In genomic region chr5:172603425-172603824, GRCh38 we compare ENCODE assay signal across 12 cellular contexts. TPM values are rescaled to one million over a fixed set of nuclear protein-coding genes. Genes with fewer than 3 reads are reported as not detected.
DNase-seq lines count a peak whose midpoint lies in the region; ATAC-seq and TF ChIP-seq lines count a peak whose summit lies in the region.
"Had no signal": no experiment of that assay in that cellular context is flagged by ENCODE, and none has a peak within 500 bp of the region (broad histone marks: within the 10 kb centered on the region; RNA-seq: fewer than 3 reads in every experiment).

No MANE protein-coding gene starts in this region.

- no peaks in the 10 kb centered on the region for H3K36me3 ChIP-seq in endodermal cell (ENCODE audit: control insufficient read depth, insufficient read depth, low read length)
- H3K36me3 ChIP-seq in spleen, result no peaks in the 10 kb centered on the region

- peak overlapping the region; percentile 68 for H3K27ac ChIP-seq in endodermal cell (ENCODE audit: low read depth, low read length)
- H3K27ac ChIP-seq in spleen, result peak overlapping the region in 1 of 8 donors; percentile 0

- H3K4me3 Mint-ChIP-seq in HFFc6 (peak overlapping the region; percentile 65), endodermal cell (no peak overlapping the region), progenitor cell of endocrine pancreas (ENCODE audit: low read depth) (no peak overlapping the region)
- no peak overlapping the region for H3K4me3 Mint-ChIP-seq in stimulated activated naive B cell treated with anti-CD40 and anti-IgM and Interleukin-4, amounts not matched to agents 10 μg/mL and 1 μg/mL and 100 μg/mL, for 72 hours
- no peak overlapping the region for H3K4me3 Mint-ChIP-seq in naive thymus-derived CD8-positive, alpha-beta T cell
- H3K4me3 Mint-ChIP-seq: CD8-positive, alpha-beta T cell had no signal

- POLR2A ChIA-PET in naive thymus-derived CD8-positive, alpha-beta T cell (lab: Charles Lee), result no interaction called here

- intact Hi-C loops in spleen (cut with DNase I; ENCODE audit: low total_unique reads), result no loop called here

- DNase-seq in HFFc6 (no peak), endodermal cell (no peak), medulla oblongata (ENCODE audit: extremely low spot score) (peak; percentile 55), spleen (peak; percentile 37), progenitor cell of endocrine pancreas (ENCODE audit: low spot score, unreplicated experiment) (no peak), cerebellum (ENCODE audit: low spot score) (no peak)
- no peak for DNase-seq in stimulated activated naive B cell treated with anti-CD40 and anti-IgM and Interleukin-4, amounts not matched to agents 10 μg/mL and 1 μg/mL and 100 μg/mL, for 72 hours
- DNase-seq in naive thymus-derived CD8-positive, alpha-beta T cell, result no peak
- DNase-seq: activated CD4-positive, CD25-positive, alpha-beta regulatory T cell treated with anti-CD3 and anti-CD28 coated beads, Interleukin-2, amount 50 U/mL, for 72 hours; CD8-positive, alpha-beta T cell; stimulated activated CD4-positive, alpha-beta T cell treated with anti-CD3 and anti-CD28 coated beads, Interleukin-15, amount 100 ng/mL, for 24 hours had no signal

- peaks cover 7% of the 10 kb centered on the region for H3K4me1 Mint-ChIP-seq in HFFc6 (ENCODE audit: low read depth)
- peaks cover 9% of the 10 kb centered on the region for H3K4me1 Mint-ChIP-seq in endodermal cell
- no peaks in the 10 kb centered on the region for H3K4me1 Mint-ChIP-seq in stimulated activated naive B cell treated with anti-CD40 and anti-IgM and Interleukin-4, amounts not matched to agents 10 μg/mL and 1 μg/mL and 100 μg/mL, for 72 hours
- peaks cover 0 to 1% (median 0%) of the 10 kb centered on the region in 4 donors for H3K4me1 Mint-ChIP-seq in naive thymus-derived CD8-positive, alpha-beta T cell
- H3K4me1 Mint-ChIP-seq in progenitor cell of endocrine pancreas (ENCODE audit: low read depth), result peaks cover 17% of the 10 kb centered on the region

- H3K27me3 Mint-ChIP-seq in HFFc6 (ENCODE audit: insufficient read depth), result peaks cover 34% of the 10 kb centered on the region
- peaks cover 6% of the 10 kb centered on the region for H3K27me3 Mint-ChIP-seq in endodermal cell (ENCODE audit: insufficient read depth)
- H3K27me3 Mint-ChIP-seq in stimulated activated naive B cell treated with anti-CD40 and anti-IgM and Interleukin-4, amounts not matched to agents 10 μg/mL and 1 μg/mL and 100 μg/mL, for 72 hours, result peaks cover 18 to 25% of the 10 kb centered on the region in 2 donors
- H3K27me3 Mint-ChIP-seq in naive thymus-derived CD8-positive, alpha-beta T cell, result peaks cover 8 to 32% (median 18%) of the 10 kb centered on the region in 5 donors
- peaks cover 26% of the 10 kb centered on the region for H3K27me3 Mint-ChIP-seq in progenitor cell of endocrine pancreas

- H3K36me3 Mint-ChIP-seq in HFFc6 (ENCODE audit: low read depth) (no peaks in the 10 kb centered on the region), endodermal cell (ENCODE audit: low read depth) (no peaks in the 10 kb centered on the region), progenitor cell of endocrine pancreas (ENCODE audit: insufficient read depth) (no peaks in the 10 kb centered on the region)
- no peaks in the 10 kb centered on the region for H3K36me3 Mint-ChIP-seq in stimulated activated naive B cell treated with anti-CD40 and anti-IgM and Interleukin-4, amounts not matched to agents 10 μg/mL and 1 μg/mL and 100 μg/mL, for 72 hours
- H3K36me3 Mint-ChIP-seq in naive thymus-derived CD8-positive, alpha-beta T cell, result no peaks in the 10 kb centered on the region
- H3K36me3 Mint-ChIP-seq: CD8-positive, alpha-beta T cell had no signal

- H3K27me3 ChIP-seq in endodermal cell (ENCODE audit: control insufficient read depth, insufficient read depth, low read length, poor library complexity, severe bottlenecking) (no peaks in the 10 kb centered on the region), spleen (replicated peaks in 1 of 7) (peaks cover 0 to 11% (median 0%) of the 10 kb centered on the region in 7 donors)

- H3K9ac ChIP-seq in endodermal cell (ENCODE audit: extremely low read depth, low read length, poor library complexity, severe bottlenecking), result no peak overlapping the region

- no peak for TF ChIP-seq CTCF in HFFc6 (IDR thresholded peaks at IDR 0.05)
- no peak for TF ChIP-seq CTCF in endodermal cell (conservative IDR thresholded peaks at IDR 0.05)
- TF ChIP-seq CTCF in spleen (IDR thresholded peaks at IDR 0.05 in 8 of 11, conservative IDR thresholded peaks at IDR 0.05 in 3 of 11), result no peak
- TF ChIP-seq CTCF in progenitor cell of endocrine pancreas (IDR thresholded peaks at IDR 0.05; ENCODE audit: unreplicated experiment), result no peak

- H3K4me1 ChIP-seq in endodermal cell (ENCODE audit: control insufficient read depth, insufficient read depth, low read length) (no peaks in the 10 kb centered on the region), spleen (no peaks in the 10 kb centered on the region)

- H3K9me3 Mint-ChIP-seq in HFFc6, result peaks cover 5% of the 10 kb centered on the region
- no peaks in the 10 kb centered on the region for H3K9me3 Mint-ChIP-seq in endodermal cell
- H3K9me3 Mint-ChIP-seq in stimulated activated naive B cell treated with anti-CD40 and anti-IgM and Interleukin-4, amounts not matched to agents 10 μg/mL and 1 μg/mL and 100 μg/mL, for 72 hours, result peaks cover 0 to 12% of the 10 kb centered on the region in 2 donors
- peaks cover 0 to 4% (median 0%) of the 10 kb centered on the region in 9 donors for H3K9me3 Mint-ChIP-seq in naive thymus-derived CD8-positive, alpha-beta T cell
- no peaks in the 10 kb centered on the region for H3K9me3 Mint-ChIP-seq in progenitor cell of endocrine pancreas (ENCODE audit: low read depth)
- H3K9me3 Mint-ChIP-seq: activated T-helper 2 cell treated with anti-CD3 and anti-CD28 coated beads, Interferon-gamma antibody, Interleukin-2, Interleukin-4, amounts not matched to agents 10 μg/mL and 5 μg/mL and 100 μg/mL, durations not matched to agents 14 hours and 24 hours and 36 hours; CD8-positive, alpha-beta T cell had no signal

- 49 to 77% methylated on average over 9 to 15 of the region's 15 CpGs for WGBS in endodermal cell (ENCODE audit: insufficient coverage in 1 of 2, insufficient read length in 1 of 2), 2 experiments
- WGBS in spleen, 5 donors, result 64 to 78% (median 75%) methylated on average over 15 of the region's 15 CpGs

- H3K27ac Mint-ChIP-seq in HFFc6 (peak overlapping the region; percentile 34), endodermal cell (no peak overlapping the region), progenitor cell of endocrine pancreas (no peak overlapping the region)
- H3K27ac Mint-ChIP-seq in stimulated activated naive B cell treated with anti-CD40 and anti-IgM and Interleukin-4, amounts not matched to agents 10 μg/mL and 1 μg/mL and 100 μg/mL, for 72 hours, result no peak overlapping the region
- H3K27ac Mint-ChIP-seq in naive thymus-derived CD8-positive, alpha-beta T cell, result peak overlapping the region in 1 of 10 donors; percentile 3
- H3K27ac Mint-ChIP-seq: activated T-helper 2 cell treated with anti-CD3 and anti-CD28 coated beads, Interferon-gamma antibody, Interleukin-2, Interleukin-4, amounts not matched to agents 10 μg/mL and 5 μg/mL and 100 μg/mL, durations not matched to agents 14 hours and 24 hours and 36 hours; CD8-positive, alpha-beta T cell had no signal

- no peak for TF ChIP-seq POLR2A in spleen (IDR thresholded peaks at IDR 0.05)

- ATAC-seq in stimulated activated naive B cell treated with anti-CD40 and anti-IgM and Interleukin-4, amounts not matched to agents 10 μg/mL and 1 μg/mL and 100 μg/mL, for 72 hours (replicated peaks), result no peak
- ATAC-seq in naive thymus-derived CD8-positive, alpha-beta T cell, result no peak
- ATAC-seq: CD8-positive, alpha-beta T cell had no signal

- H3K9me3 ChIP-seq in endodermal cell (ENCODE audit: control insufficient read depth, low read length) (no peaks in the 10 kb centered on the region), spleen (peaks cover 0 to 11% (median 4%) of the 10 kb centered on the region in 8 donors)

- no peak overlapping the region for H3K4me3 ChIP-seq in endodermal cell (ENCODE audit: low read length)
- H3K4me3 ChIP-seq in spleen, result no peak overlapping the region

RNA-seq across cellular contexts. Expression of gene NEURL1B, which starts 37.6 kb away (rescaled TPM):
- total RNA-seq in HFFc6 (2021; fragmentation: NEBNext Ultra II Directional; extraction: Animal tissue kit (Norgen Biotek cat#: 25700)), result 1 to 10 TPM; 2.0 to 8.6 (median 7.1) TPM
- total RNA-seq in endodermal cell, result 1 to 10 TPM; 4.9 to 6.3 TPM
- polyA plus RNA-seq in endodermal cell (2013, experiment 1 of 2), result 10.1 TPM
- 11.1 TPM for polyA plus RNA-seq in endodermal cell (2013, experiment 2 of 2)
- 1 to 10 TPM in 6 of 7 donors, under 1 TPM in 1; 0.85 to 2.5 (median 1.6) TPM for total RNA-seq in spleen
- 1 to 10 TPM in 1 of 3 donors, under 1 TPM in 2; 0.26 to 1.0 (median 0.49) TPM for polyA plus RNA-seq in spleen
- total RNA-seq in naive thymus-derived CD8-positive, alpha-beta T cell, result under 1 TPM; 0.38 to 0.49 TPM
- polyA plus RNA-seq in naive thymus-derived CD8-positive, alpha-beta T cell, result under 1 TPM in 1 of 3 donors, not detected in 2; 0.06 TPM
- total RNA-seq in progenitor cell of endocrine pancreas, result 4.0 and 4.3 TPM in 2 replicates
- total RNA-seq in cerebellum, result 13.2 TPM

Comparison
In these comparisons a context has a peak if more than half of its experiments do, and no peak if none do; other contexts are left out.
1. DNase-seq: peak in medulla oblongata (single experiment) and spleen (single experiment); none in HFFc6 (single experiment), endodermal cell (single experiment), stimulated activated naive B cell treated with anti-CD40 and anti-IgM and Interleukin-4, amounts not matched to agents 10 μg/mL and 1 μg/mL and 100 μg/mL, for 72 hours (single experiment), naive thymus-derived CD8-positive, alpha-beta T cell (0 of 10), progenitor cell of endocrine pancreas (single experiment) and cerebellum (single experiment).